Comparison of ENCODE assay signal across 26 cellular contexts in the genomic region with DNA sequence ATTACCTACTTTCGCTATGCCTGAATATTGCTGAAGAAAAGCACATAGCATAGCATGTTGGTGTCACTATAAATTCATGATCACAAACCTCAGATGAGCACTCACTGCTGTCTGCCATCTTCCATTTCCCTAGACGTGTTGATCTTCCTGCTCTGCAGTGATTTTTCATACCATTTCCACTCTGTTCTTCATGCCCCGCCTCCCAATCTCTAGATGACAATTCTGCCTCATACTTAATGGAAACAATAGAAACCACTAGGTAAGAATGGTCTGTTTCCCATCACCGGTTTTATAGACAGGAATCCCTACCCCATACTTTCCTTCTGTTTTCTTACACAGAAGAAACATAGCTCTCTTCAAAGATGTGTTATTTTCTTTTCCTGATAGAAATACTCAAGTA.
"Had no signal": no experiment of that assay in that cellular context is flagged by ENCODE, and none has a peak within 500 bp of the region (broad histone marks: within the 10 kb centered on the region; RNA-seq: fewer than 3 reads in every experiment).

No MANE protein-coding gene starts in this region.

- H3K4me3 ChIP-seq: SK-N-MC had no signal

- DNase-seq: activated CD4-positive, alpha-beta T cell treated with anti-CD3 and anti-CD28 coated beads, Interleukin-2, amount 50 U/mL, for 1 hour; activated CD4-positive, CD25-positive, alpha-beta regulatory T cell; activated CD8-positive, alpha-beta memory T cell treated with anti-CD3 and anti-CD28 coated beads, Interleukin-2, amount 10 ng/mL, durations not matched to agents 7 days and 5 days; activated effector memory CD4-positive, alpha-beta T cell treated with anti-CD3 and anti-CD28 coated beads, Interleukin-2, amount 50 U/mL, for 16 hours; activated naive CD4-positive, alpha-beta T cell treated with anti-CD3 and anti-CD28 coated beads, Interleukin-2, amount 10 ng/mL, durations not matched to agents 7 days and 5 days; activated naive CD8-positive, alpha-beta T cell treated with anti-CD3 and anti-CD28 coated beads for 36 hours; activated T-cell treated with anti-CD3 and anti-CD28 coated beads, Interleukin-2, amount 50 U/mL, for 24 hours; anterior cingulate cortex; cerebellar nuclear complex; KG1; MV-4-11; NCI-H1092 treated with DMSO at 0.1 percent for 48 hours; NCI-H1694; NCI-H2029; NCI-H2107; NCI-H2171 treated with DMSO at 0.1 percent for 48 hours; NCI-H524; NCI-H774; OCI-M1; RPMI8226; T-helper 1 cell had no signal

- H3K27ac ChIP-seq: VCaP had no signal

- ATAC-seq: activated CD8-positive, alpha-beta memory T cell treated with anti-CD3 and anti-CD28 coated beads, Interleukin-2, amount 10 ng/mL, durations not matched to agents 7 days and 5 days; Panc1; Right ventricle myocardium inferior had no signal

- FAIRE-seq: colon had no signal
